ENCODE assay signal across 15 cellular contexts in the genomic region with DNA sequence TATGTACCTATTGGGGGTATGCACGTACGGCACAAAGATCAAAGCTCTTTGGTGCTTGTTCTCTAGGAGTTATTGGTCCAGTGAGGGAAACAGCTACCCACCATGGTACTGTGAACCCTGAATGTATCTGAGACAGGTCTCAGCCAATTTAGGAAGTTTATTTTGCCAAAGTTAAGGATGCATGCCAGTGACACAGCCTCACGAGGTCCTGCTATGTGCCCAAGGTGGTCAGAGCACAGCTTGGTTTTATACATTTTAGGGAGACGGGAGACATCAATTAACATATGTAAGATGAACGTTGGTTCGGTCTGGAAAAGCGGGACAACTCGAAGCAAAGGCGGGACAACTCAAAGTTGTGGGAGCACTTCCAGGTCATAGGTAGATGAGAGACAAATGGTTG.
A peak's percentile ranks its signal among the peaks of the same experiment; 100 is the strongest.
DNase-seq lines count a peak whose midpoint lies in the region; ATAC-seq, FAIRE-seq and TF ChIP-seq lines count a peak whose summit lies in the region.
"Had no signal": no experiment of that assay in that cellular context is flagged by ENCODE, and none has a peak within 500 bp of the region (broad histone marks: within the 10 kb centered on the region; RNA-seq: fewer than 3 reads in every experiment).

No MANE protein-coding gene starts in this region.

- POLR2A ChIA-PET in CD4-positive, alpha-beta memory T cell (lab: Charles Lee; ENCODE audit: partially characterized antibody): no interaction called here

- H3K36me3 ChIP-seq in body of pancreas (replicated peaks in 1 of 2; ENCODE audit: insufficient read depth in 1 of 2, low read depth in 2 of 2) (no peaks in the 10 kb centered on the region), gastroesophageal sphincter (no peaks in the 10 kb centered on the region), pancreas (no peaks in the 10 kb centered on the region), thyroid gland (no peaks in the 10 kb centered on the region)
- H3K36me3 ChIP-seq in CD4-positive, alpha-beta memory T cell (ENCODE audit: insufficient read depth, low read length): no peaks in the 10 kb centered on the region

- H3K4me3 ChIP-seq in body of pancreas: no peak overlapping the region
- no peak overlapping the region for H3K4me3 ChIP-seq in gastroesophageal sphincter
- no peak overlapping the region for H3K4me3 ChIP-seq in pancreas
- H3K4me3 ChIP-seq in thyroid gland (replicated peaks in 1 of 3): no peak overlapping the region
- no peak overlapping the region for H3K4me3 ChIP-seq in CD4-positive, alpha-beta memory T cell (ENCODE audit: low read length in 2 of 2)

- H3K27me3 Mint-ChIP-seq in CD4-positive, alpha-beta memory T cell: peaks cover 4 to 6% of the 10 kb centered on the region in 2 donors

- H3K27ac Mint-ChIP-seq in CD4-positive, alpha-beta memory T cell: no peak overlapping the region
- H3K27ac Mint-ChIP-seq: natural killer cell treated with Interleukin-12 subunit alpha and Interleukin-12 subunit beta and Interleukin-15 and Interleukin-18, amount 100 ng/mL, for 72 hours; T-cell had no signal

- no peak for ATAC-seq in body of pancreas
- ATAC-seq in gastroesophageal sphincter: no peak
- no peak for ATAC-seq in pancreas
- ATAC-seq: natural killer cell treated with Interleukin-12 subunit alpha and Interleukin-12 subunit beta and Interleukin-15 and Interleukin-18, amount 100 ng/mL, for 72 hours; T-cell had no signal

- FAIRE-seq in pancreas (lab: Jason Lieb, UNC): no peak
- no peak for FAIRE-seq in GM12892 (lab: Jason Lieb, UNC)

- peak overlapping the region; percentile 53 to 86 (median 72) for H3K27ac ChIP-seq in body of pancreas
- H3K27ac ChIP-seq in gastroesophageal sphincter: peak overlapping the region; percentile 79 to 92 (median 90)
- peak overlapping the region in 3 of 4 donors; percentile 52 to 84 (median 82) for H3K27ac ChIP-seq in pancreas
- peak overlapping the region; percentile 77 to 84 (median 80) for H3K27ac ChIP-seq in thyroid gland
- H3K27ac ChIP-seq in CD4-positive, alpha-beta memory T cell (ENCODE audit: low read depth, low read length): no peak overlapping the region

- CTCF ChIA-PET in CD4-positive, alpha-beta memory T cell (lab: Charles Lee; ENCODE audit: partially characterized antibody): no interaction called here

- no peaks in the 10 kb centered on the region for H3K27me3 ChIP-seq in body of pancreas
- no peaks in the 10 kb centered on the region for H3K27me3 ChIP-seq in gastroesophageal sphincter
- H3K27me3 ChIP-seq in pancreas: no peaks in the 10 kb centered on the region
- no peaks in the 10 kb centered on the region for H3K27me3 ChIP-seq in thyroid gland
- H3K27me3 ChIP-seq in CD4-positive, alpha-beta memory T cell (ENCODE audit: insufficient read depth, low read length): no peaks in the 10 kb centered on the region

- H3K36me3 Mint-ChIP-seq in CD4-positive, alpha-beta memory T cell: no peaks in the 10 kb centered on the region
- H3K36me3 Mint-ChIP-seq: natural killer cell treated with Interleukin-12 subunit alpha and Interleukin-12 subunit beta and Interleukin-15 and Interleukin-18, amount 100 ng/mL, for 72 hours; T-cell had no signal

- TF ChIP-seq CTCF in body of pancreas (IDR thresholded peaks at IDR 0.05): no peak
- no peak for TF ChIP-seq CTCF in gastroesophageal sphincter (IDR thresholded peaks at IDR 0.05)
- TF ChIP-seq CTCF in pancreas (IDR thresholded peaks at IDR 0.05): no peak
- TF ChIP-seq CTCF in thyroid gland (IDR thresholded peaks at IDR 0.05): no peak

- WGBS in body of pancreas, 2 donors: 93% methylated on average over 9 of the region's 9 CpGs
- 81 to 86% methylated on average over 4 to 9 of the region's 9 CpGs for WGBS in gastroesophageal sphincter (ENCODE audit: low coverage in 1 of 2), 2 donors
- 93 to 94% methylated on average over 9 of the region's 9 CpGs for WGBS in pancreas, 2 donors
- 91 to 96% methylated on average over 9 of the region's 9 CpGs for WGBS in thyroid gland, 2 donors

- no peak for TF ChIP-seq EP300 in gastroesophageal sphincter (IDR thresholded peaks at IDR 0.05)

- no peak overlapping the region for H3K4me3 Mint-ChIP-seq in CD4-positive, alpha-beta memory T cell
- H3K4me3 Mint-ChIP-seq: natural killer cell treated with Interleukin-12 subunit alpha and Interleukin-12 subunit beta and Interleukin-15 and Interleukin-18, amount 100 ng/mL, for 72 hours; T-cell had no signal

- DNase-seq in body of pancreas (no peak), pancreas (no peak), thyroid gland (no peak), GM12892 (ENCODE audit: insufficient read length) (no peak), AML-193 (lab: John Stamatoyannopoulos, UW) (no peak)
- no peak for DNase-seq in CD4-positive, alpha-beta memory T cell
- no peak for DNase-seq in activated CD8-positive, alpha-beta memory T cell treated with anti-CD3 and anti-CD28 coated beads, Interleukin-2, amount 50 U/mL, for 4 hours
- DNase-seq: activated effector memory CD4-positive, alpha-beta T cell treated with anti-CD3 and anti-CD28 coated beads, Interleukin-2, amount 50 U/mL, for 16 hours; Calu3; caudate nucleus; NCI-H1105 treated with DMSO at 0.1 percent for 48 hours; NCI-H2081 treated with DMSO at 0.1 percent for 48 hours; T-cell had no signal

- no peaks in the 10 kb centered on the region for H3K4me1 Mint-ChIP-seq in CD4-positive, alpha-beta memory T cell
- H3K4me1 Mint-ChIP-seq: T-cell had no signal

- TF ChIP-seq POLR2A in body of pancreas (IDR thresholded peaks at IDR 0.05): no peak
- TF ChIP-seq POLR2A in gastroesophageal sphincter (IDR thresholded peaks at IDR 0.05): no peak
- TF ChIP-seq POLR2A in thyroid gland (IDR thresholded peaks at IDR 0.05): no peak
- TF ChIP-seq POLR2A in GM12892 (IDR thresholded peaks at IDR 0.05; ENCODE audit: low read depth, low read length): no peak

- no peaks in the 10 kb centered on the region for H3K9me3 ChIP-seq in body of pancreas
- no peaks in the 10 kb centered on the region for H3K9me3 ChIP-seq in gastroesophageal sphincter
- no peaks in the 10 kb centered on the region for H3K9me3 ChIP-seq in pancreas
- H3K9me3 ChIP-seq in thyroid gland: no peaks in the 10 kb centered on the region
- H3K9me3 ChIP-seq in CD4-positive, alpha-beta memory T cell (ENCODE audit: control insufficient read depth in 1 of 2, low read length in 2 of 2): no peaks in the 10 kb centered on the region

- intact Hi-C loops in body of pancreas (cut with DNase I) (no loop called here), pancreas (cut with DNase I) (no loop called here), thyroid gland (cut with DNase I) (no loop called here)
- intact Hi-C loops in CD4-positive, alpha-beta memory T cell (cut with micrococcal nuclease): no loop called here

- H3K4me1 ChIP-seq in body of pancreas (peaks cover 38% of the 10 kb centered on the region), gastroesophageal sphincter (peaks cover 9 to 79% (median 29%) of the 10 kb centered on the region in 3 donors), pancreas (peaks cover 11 to 15% (median 14%) of the 10 kb centered on the region in 3 donors), thyroid gland (peaks cover 13 to 37% of the 10 kb centered on the region in 2 donors)
- H3K4me1 ChIP-seq in CD4-positive, alpha-beta memory T cell (ENCODE audit: insufficient read depth, low read length): no peaks in the 10 kb centered on the region

- H3K9me3 Mint-ChIP-seq in CD4-positive, alpha-beta memory T cell: peaks cover 0 to 3% (median 0%) of the 10 kb centered on the region in 8 donors
- H3K9me3 Mint-ChIP-seq: natural killer cell treated with Interleukin-12 subunit alpha and Interleukin-12 subunit beta and Interleukin-15 and Interleukin-18, amount 100 ng/mL, for 72 hours had no signal
